Comparison of ENCODE assay signal across 12 cellular contexts in the genomic region with DNA sequence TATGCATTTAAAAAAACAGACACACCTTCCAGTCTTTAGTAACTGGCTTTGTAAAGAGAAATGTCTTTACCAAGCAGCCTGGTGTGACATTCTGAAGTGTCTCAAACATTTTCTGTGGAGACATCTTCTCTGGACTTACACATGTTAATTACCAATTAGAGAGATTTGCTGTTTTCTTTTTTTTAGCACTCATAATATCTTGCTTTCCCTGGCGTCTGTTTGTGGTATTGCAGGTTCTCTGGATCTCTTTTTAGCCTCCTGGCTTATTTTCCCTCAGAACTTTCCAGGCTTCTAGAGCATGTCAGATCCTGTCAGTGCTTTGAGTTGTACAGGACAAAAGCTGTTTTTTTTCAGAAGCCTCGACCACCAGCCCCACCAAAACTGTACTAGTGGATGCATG.
DNase-seq lines count a peak whose midpoint lies in the region; ATAC-seq and TF ChIP-seq lines count a peak whose summit lies in the region.
"Had no signal": no experiment of that assay in that cellular context is flagged by ENCODE, and none has a peak within 500 bp of the region (broad histone marks: within the 10 kb centered on the region; RNA-seq: fewer than 3 reads in every experiment).

No MANE protein-coding gene starts in this region.

- H2AFZ ChIP-seq in OCI-LY7 (ENCODE audit: low read length), result no peak overlapping the region

- no peak for TF ChIP-seq POLR2A in esophagus squamous epithelium (IDR thresholded peaks at IDR 0.05)

- no TSS peak for BruUV-seq in OCI-LY7 (replicated peaks; lab: Mats Ljungman, UMichigan)

- no peaks in the 10 kb centered on the region for H3K9me2 ChIP-seq in OCI-LY7 (ENCODE audit: insufficient read depth, low read length)

- H3K4me1 Mint-ChIP-seq in type B pancreatic cell (ENCODE audit: unreplicated experiment), result no peaks in the 10 kb centered on the region
- H3K4me1 Mint-ChIP-seq in activated CD4-positive, alpha-beta T cell treated with anti-CD3 and anti-CD28 coated beads, Interleukin-2, amount 10 ng/mL, durations not matched to agents 24 days and 14 days, result no peaks in the 10 kb centered on the region
- no peaks in the 10 kb centered on the region for H3K4me1 Mint-ChIP-seq in effector memory CD8-positive, alpha-beta T cell (ENCODE audit: low read depth in 2 of 2)
- H3K4me1 Mint-ChIP-seq: activated naive CD4-positive, alpha-beta T cell treated with anti-CD3 and anti-CD28 coated beads, Interleukin-2, amount 10 ng/mL, durations not matched to agents 7 days and 5 days had no signal

- no peak overlapping the region for H3K4me3 Mint-ChIP-seq in type B pancreatic cell
- H3K4me3 Mint-ChIP-seq in activated CD4-positive, alpha-beta T cell treated with anti-CD3 and anti-CD28 coated beads, Interleukin-2, amount 10 ng/mL, durations not matched to agents 24 days and 14 days, result no peak overlapping the region
- no peak overlapping the region for H3K4me3 Mint-ChIP-seq in effector memory CD8-positive, alpha-beta T cell
- H3K4me3 Mint-ChIP-seq: activated naive CD4-positive, alpha-beta T cell treated with anti-CD3 and anti-CD28 coated beads, Interleukin-2, amount 10 ng/mL, durations not matched to agents 7 days and 5 days had no signal

- no peaks in the 10 kb centered on the region for H3K79me2 ChIP-seq in OCI-LY7 (ENCODE audit: insufficient read depth, low read depth, low read length)

- POLR2A ChIA-PET in OCI-LY7 (lab: Charles Lee), result no interaction called here

- no peaks in the 10 kb centered on the region for H3K27me3 ChIP-seq in esophagus squamous epithelium

- H3K27ac ChIP-seq in OCI-LY7 (ENCODE audit: low read depth, low read length, poor library complexity, severe bottlenecking) (no peak overlapping the region), esophagus squamous epithelium (no peak overlapping the region)
- H3K27ac ChIP-seq: skin epidermis had no signal

- H3K27me3 Mint-ChIP-seq in type B pancreatic cell, result no peaks in the 10 kb centered on the region
- H3K27me3 Mint-ChIP-seq in activated CD4-positive, alpha-beta T cell treated with anti-CD3 and anti-CD28 coated beads, Interleukin-2, amount 10 ng/mL, durations not matched to agents 24 days and 14 days, result no peaks in the 10 kb centered on the region
- H3K27me3 Mint-ChIP-seq in effector memory CD8-positive, alpha-beta T cell, result no peaks in the 10 kb centered on the region
- H3K27me3 Mint-ChIP-seq: activated naive CD4-positive, alpha-beta T cell treated with anti-CD3 and anti-CD28 coated beads, Interleukin-2, amount 10 ng/mL, durations not matched to agents 7 days and 5 days had no signal

- H3K36me3 ChIP-seq in OCI-LY7 (ENCODE audit: insufficient read depth, low read length) (no peaks in the 10 kb centered on the region), esophagus squamous epithelium (no peaks in the 10 kb centered on the region)

- DNase-seq in SKM-1 treated with dmso at 0.1 percent for 144 hours (lab: John Stamatoyannopoulos, UW; ENCODE audit: unreplicated experiment), result peak; percentile 4
- no peak for DNase-seq in SKM-1 (lab: John Stamatoyannopoulos, UW; ENCODE audit: unreplicated experiment)
- peak; percentile 3 for DNase-seq in OCI-LY7 (ENCODE audit: low spot score)
- DNase-seq in esophagus squamous epithelium (lab: John Stamatoyannopoulos, UW), result no peak
- DNase-seq in type B pancreatic cell (ENCODE audit: extremely low spot score, unreplicated experiment), result no peak
- DNase-seq in nucleus accumbens (lab: John Stamatoyannopoulos, UW), result no peak
- no peak for DNase-seq in activated CD4-positive, alpha-beta T cell treated with anti-CD3 and anti-CD28 coated beads, Interleukin-2, amount 10 ng/mL, durations not matched to agents 24 days and 14 days
- no peak for DNase-seq in effector memory CD8-positive, alpha-beta T cell
- DNase-seq: activated naive CD4-positive, alpha-beta T cell treated with anti-CD3 and anti-CD28 coated beads, Interleukin-2, amount 10 ng/mL, durations not matched to agents 7 days and 5 days; DMS79 treated with DMSO at 0.1 percent for 48 hours; NCI-H2029 had no signal

- H3K9me3 ChIP-seq in OCI-LY7 (ENCODE audit: low read length), result no peaks in the 10 kb centered on the region
- no peaks in the 10 kb centered on the region for H3K9me3 ChIP-seq in esophagus squamous epithelium

- H3K27ac Mint-ChIP-seq in type B pancreatic cell, result no peak overlapping the region
- H3K27ac Mint-ChIP-seq in activated CD4-positive, alpha-beta T cell treated with anti-CD3 and anti-CD28 coated beads, Interleukin-2, amount 10 ng/mL, durations not matched to agents 24 days and 14 days, result no peak overlapping the region
- H3K27ac Mint-ChIP-seq in effector memory CD8-positive, alpha-beta T cell, result no peak overlapping the region
- H3K27ac Mint-ChIP-seq: activated naive CD4-positive, alpha-beta T cell treated with anti-CD3 and anti-CD28 coated beads, Interleukin-2, amount 10 ng/mL, durations not matched to agents 7 days and 5 days had no signal

- H4K20me1 ChIP-seq in OCI-LY7 (ENCODE audit: insufficient read depth, low read length), result no peaks in the 10 kb centered on the region

- intact Hi-C loops in OCI-LY7 (cut with micrococcal nuclease; ENCODE audit: unreplicated experiment) (no loop called here), esophagus squamous epithelium (cut with DNase I) (no loop called here)
- intact Hi-C loops in activated CD4-positive, alpha-beta T cell treated with anti-CD3 and anti-CD28 coated beads, Interleukin-2, amount 10 ng/mL, durations not matched to agents 24 days and 14 days (cut with micrococcal nuclease), result no loop called here

- H3K4me1 ChIP-seq in OCI-LY7 (ENCODE audit: insufficient read depth, low read length, poor library complexity, severe bottlenecking), result no peaks in the 10 kb centered on the region
- H3K4me1 ChIP-seq in esophagus squamous epithelium, result no peaks in the 10 kb centered on the region

- ATAC-seq in effector memory CD8-positive, alpha-beta T cell (replicated peaks), result no peak

- CTCF ChIA-PET in OCI-LY7 (lab: Charles Lee; ENCODE audit: unreplicated experiment), result no interaction called here

- no peaks in the 10 kb centered on the region for H3K9me3 Mint-ChIP-seq in type B pancreatic cell
- no peaks in the 10 kb centered on the region for H3K9me3 Mint-ChIP-seq in activated CD4-positive, alpha-beta T cell treated with anti-CD3 and anti-CD28 coated beads, Interleukin-2, amount 10 ng/mL, durations not matched to agents 24 days and 14 days
- H3K9me3 Mint-ChIP-seq in effector memory CD8-positive, alpha-beta T cell, result peaks cover 1 to 10% of the 10 kb centered on the region in 2 donors
- H3K9me3 Mint-ChIP-seq: activated naive CD4-positive, alpha-beta T cell treated with anti-CD3 and anti-CD28 coated beads, Interleukin-2, amount 10 ng/mL, durations not matched to agents 7 days and 5 days had no signal

- no peaks in the 10 kb centered on the region for H3K36me3 Mint-ChIP-seq in type B pancreatic cell
- no peaks in the 10 kb centered on the region for H3K36me3 Mint-ChIP-seq in activated CD4-positive, alpha-beta T cell treated with anti-CD3 and anti-CD28 coated beads, Interleukin-2, amount 10 ng/mL, durations not matched to agents 24 days and 14 days (ENCODE audit: low read depth)
- H3K36me3 Mint-ChIP-seq in effector memory CD8-positive, alpha-beta T cell (ENCODE audit: insufficient read depth), result no peaks in the 10 kb centered on the region
- H3K36me3 Mint-ChIP-seq: activated naive CD4-positive, alpha-beta T cell treated with anti-CD3 and anti-CD28 coated beads, Interleukin-2, amount 10 ng/mL, durations not matched to agents 7 days and 5 days had no signal

- peak; percentile 55 for TF ChIP-seq CTCF in OCI-LY7 (conservative IDR thresholded peaks at IDR 0.05; ENCODE audit: low read length)
- peak in 4 of 6 experiments; percentile 20 to 50 (median 28) for TF ChIP-seq CTCF in esophagus squamous epithelium (IDR thresholded peaks at IDR 0.05)
- peak; percentile 70 for TF ChIP-seq CTCF in type B pancreatic cell (conservative IDR thresholded peaks at IDR 0.05)

- H3K4me3 ChIP-seq in OCI-LY7 (ENCODE audit: low read depth, low read length, poor library complexity, severe bottlenecking), result no peak overlapping the region
- H3K4me3 ChIP-seq in esophagus squamous epithelium, result no peak overlapping the region
- H3K4me3 ChIP-seq: skin epidermis had no signal

- no peak overlapping the region for H3K4me2 ChIP-seq in OCI-LY7 (ENCODE audit: low read length)

- 0 to 13% methylated on average over 2 of the region's 2 CpGs for WGBS in esophagus squamous epithelium, 2 donors

Comparison
In these comparisons a context has a peak if more than half of its experiments do, and no peak if none do; other contexts are left out.
1. DNase-seq: peak in SKM-1 treated with dmso at 0.1 percent for 144 hours (single experiment) and OCI-LY7 (single experiment); none in SKM-1 (single experiment), esophagus squamous epithelium (single experiment), type B pancreatic cell (single experiment), nucleus accumbens (0 of 56), activated CD4-positive, alpha-beta T cell treated with anti-CD3 and anti-CD28 coated beads, Interleukin-2, amount 10 ng/mL, durations not matched to agents 24 days and 14 days (single experiment) and effector memory CD8-positive, alpha-beta T cell (0 of 3).
2. Peak in every context shown above with its lines, with median percentiles within 50 percentile points of each other: CTCF ChIP-seq.